ENCODE assay signal across 22 cellular contexts in genomic region chr6:9335470-9335869, GRCh38.
"Had no signal": no experiment of that assay in that cellular context is flagged by ENCODE, and none has a peak within 500 bp of the region (broad histone marks: within the 10 kb centered on the region; RNA-seq: fewer than 3 reads in every experiment).

No MANE protein-coding gene starts in this region.

- H3K4me3 ChIP-seq: colonic mucosa, pancreas, stomach, thoracic aorta, transverse colon had no signal

- H3K36me3 ChIP-seq: colonic mucosa, pancreas, stomach, thoracic aorta, transverse colon had no signal

- H3K27me3 Mint-ChIP-seq: naive thymus-derived CD4-positive, alpha-beta T cell; progenitor cell of endocrine pancreas; stimulated activated naive B cell treated with anti-CD40 and anti-IgM and Interleukin-4, amounts not matched to agents 10 μg/mL and 1 μg/mL and 100 μg/mL, for 72 hours had no signal

- H3K27ac ChIP-seq: colonic mucosa, foreskin keratinocyte, pancreas, stomach, thoracic aorta, transverse colon had no signal

- H3K9me3 ChIP-seq: colonic mucosa, pancreas, thoracic aorta, transverse colon had no signal

- H3K4me3 Mint-ChIP-seq: endodermal cell; naive thymus-derived CD4-positive, alpha-beta T cell; neural crest cell; stimulated activated naive B cell treated with anti-CD40 and anti-IgM and Interleukin-4, amounts not matched to agents 10 μg/mL and 1 μg/mL and 100 μg/mL, for 72 hours had no signal

- DNase-seq: colonic mucosa; effector CD4-positive, alpha-beta T cell; endodermal cell; erythroblast; foreskin keratinocyte; mammary epithelial cell; naive thymus-derived CD4-positive, alpha-beta T cell; occipital lobe; pancreas; stimulated activated CD4-positive, alpha-beta T cell treated with anti-CD3 and anti-CD28 coated beads, Interleukin-2, amount 100 ng/mL, for 24 hours; stimulated activated CD4-positive, alpha-beta T cell treated with anti-CD3 and anti-CD28 coated beads, Interleukin-4, amount 100 ng/mL, for 4 hours; stimulated activated naive B cell treated with anti-CD40 and anti-IgM and Interleukin-4, amounts not matched to agents 10 μg/mL and 1 μg/mL and 100 μg/mL, for 72 hours; stomach; substantia nigra; transverse colon had no signal

- H3K27me3 ChIP-seq: colonic mucosa, foreskin keratinocyte, pancreas, stomach, transverse colon had no signal

- ATAC-seq: foreskin keratinocyte; left lobe of liver; naive thymus-derived CD4-positive, alpha-beta T cell; pancreas; sciatic nerve; stimulated activated naive B cell treated with anti-CD40 and anti-IgM and Interleukin-4, amounts not matched to agents 10 μg/mL and 1 μg/mL and 100 μg/mL, for 72 hours had no signal

- H3K4me1 ChIP-seq: colonic mucosa, foreskin keratinocyte, pancreas, stomach, transverse colon had no signal

- H3K27ac Mint-ChIP-seq: endodermal cell; naive thymus-derived CD4-positive, alpha-beta T cell; progenitor cell of endocrine pancreas; stimulated activated naive B cell treated with anti-CD40 and anti-IgM and Interleukin-4, amounts not matched to agents 10 μg/mL and 1 μg/mL and 100 μg/mL, for 72 hours had no signal

- H3K36me3 Mint-ChIP-seq: naive thymus-derived CD4-positive, alpha-beta T cell; stimulated activated naive B cell treated with anti-CD40 and anti-IgM and Interleukin-4, amounts not matched to agents 10 μg/mL and 1 μg/mL and 100 μg/mL, for 72 hours had no signal

- FAIRE-seq: endothelial cell of umbilical vein, islet of Langerhans, pancreas had no signal

- H3K9me3 Mint-ChIP-seq: neural crest cell had no signal

- H3K4me1 Mint-ChIP-seq: naive thymus-derived CD4-positive, alpha-beta T cell; neural crest cell; stimulated activated naive B cell treated with anti-CD40 and anti-IgM and Interleukin-4, amounts not matched to agents 10 μg/mL and 1 μg/mL and 100 μg/mL, for 72 hours had no signal
